2 cellular contexts compared by ENCODE assay signal in the genomic region with DNA sequence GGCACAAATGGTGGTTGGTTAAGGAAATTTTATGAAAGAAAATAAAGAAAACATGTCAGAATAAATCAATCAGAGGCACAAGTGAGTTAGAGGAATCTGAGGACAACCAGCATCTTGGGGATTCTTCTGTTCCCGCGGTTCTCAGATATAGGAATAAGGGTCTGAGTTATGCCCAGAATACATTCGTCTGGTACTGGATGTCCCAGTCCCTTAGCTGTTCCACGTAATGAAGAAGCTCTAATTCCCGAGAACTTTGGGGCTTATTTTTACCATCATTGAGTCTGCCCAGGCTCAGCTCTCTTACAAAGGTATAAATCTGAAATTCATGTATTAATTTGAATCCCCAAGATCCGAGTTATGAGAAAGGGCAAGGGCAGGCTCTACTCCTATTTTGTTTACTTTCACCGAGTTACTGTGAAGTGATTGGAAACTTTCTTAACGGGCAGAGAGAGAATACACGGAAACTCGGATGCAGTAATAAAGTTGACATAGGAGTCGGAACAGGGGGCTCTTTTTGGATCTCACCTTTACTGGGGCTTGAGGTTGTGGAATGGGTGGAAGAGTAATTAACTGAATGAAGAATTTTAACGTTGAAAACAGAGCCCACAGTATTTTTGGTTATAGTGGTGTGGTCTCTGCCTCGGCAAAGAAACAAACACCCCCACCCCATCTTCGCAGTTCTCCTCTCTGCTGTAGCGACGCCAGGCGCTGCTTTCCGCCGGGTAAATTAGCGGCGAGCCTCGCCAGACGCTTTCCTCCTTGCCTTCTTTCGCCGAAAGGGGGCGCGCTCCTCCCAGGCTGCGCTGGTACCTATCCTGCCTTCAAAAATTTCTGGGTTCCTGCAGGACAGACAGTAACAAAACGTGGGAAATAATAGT.
TF ChIP-seq lines count a peak whose summit lies in the region.

No MANE protein-coding gene starts in this region.

TF ChIP-seq in A549, 52 proteins besides CTCF, POLR2A, EP300 and RAD21:
- TF ChIP-seq SREBF2 (IDR thresholded peaks at IDR 0.05) (no peak), ZNF302 (CRISPR knock-in tag; IDR thresholded peaks at IDR 0.05) (no peak), FOSB (CRISPR knock-in tag; IDR thresholded peaks at IDR 0.05) (no peak), HEYL (CRISPR knock-in tag; IDR thresholded peaks at IDR 0.05) (no peak), TP53 (CRISPR knock-in tag; IDR thresholded peaks at IDR 0.05) (no peak), JUNB (IDR thresholded peaks at IDR 0.05) (no peak), CHD4 (IDR thresholded peaks at IDR 0.05; ENCODE audit: borderline replicate concordance) (no peak), BHLHE40 (IDR thresholded peaks at IDR 0.05; ENCODE audit: low read depth, low read length) (no peak), MAZ (IDR thresholded peaks at IDR 0.05; ENCODE audit: borderline replicate concordance, low read depth, low read length) (no peak), ESRRA (IDR thresholded peaks at IDR 0.05; ENCODE audit: borderline replicate concordance, low read length) (no peak), NFE2L2 (conservative IDR thresholded peaks at IDR 0.05; ENCODE audit: low read length) (no peak), CEBPB (IDR thresholded peaks at IDR 0.05) (no peak), NPAS2 (CRISPR knock-in tag; IDR thresholded peaks at IDR 0.05; ENCODE audit: borderline replicate concordance) (no peak), MYC (IDR thresholded peaks at IDR 0.05; ENCODE audit: borderline replicate concordance, low read length) (no peak), RFX5 (IDR thresholded peaks at IDR 0.05) (no peak), EHF (CRISPR knock-in tag; IDR thresholded peaks at IDR 0.05) (no peak), TFCP2L1 (CRISPR knock-in tag; IDR thresholded peaks at IDR 0.05) (no peak), FOXS1 (CRISPR knock-in tag; IDR thresholded peaks at IDR 0.05) (no peak)
- TF ChIP-seq, protein P1, sequence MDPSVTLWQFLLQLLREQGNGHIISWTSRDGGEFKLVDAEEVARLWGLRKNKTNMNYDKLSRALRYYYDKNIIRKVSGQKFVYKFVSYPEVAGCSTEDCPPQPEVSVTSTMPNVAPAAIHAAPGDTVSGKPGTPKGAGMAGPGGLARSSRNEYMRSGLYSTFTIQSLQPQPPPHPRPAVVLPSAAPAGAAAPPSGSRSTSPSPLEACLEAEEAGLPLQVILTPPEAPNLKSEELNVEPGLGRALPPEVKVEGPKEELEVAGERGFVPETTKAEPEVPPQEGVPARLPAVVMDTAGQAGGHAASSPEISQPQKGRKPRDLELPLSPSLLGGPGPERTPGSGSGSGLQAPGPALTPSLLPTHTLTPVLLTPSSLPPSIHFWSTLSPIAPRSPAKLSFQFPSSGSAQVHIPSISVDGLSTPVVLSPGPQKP (IDR thresholded peaks at IDR 0.05; ENCODE audit: low read depth, low read length): no peak
- TF ChIP-seq, protein P2, sequence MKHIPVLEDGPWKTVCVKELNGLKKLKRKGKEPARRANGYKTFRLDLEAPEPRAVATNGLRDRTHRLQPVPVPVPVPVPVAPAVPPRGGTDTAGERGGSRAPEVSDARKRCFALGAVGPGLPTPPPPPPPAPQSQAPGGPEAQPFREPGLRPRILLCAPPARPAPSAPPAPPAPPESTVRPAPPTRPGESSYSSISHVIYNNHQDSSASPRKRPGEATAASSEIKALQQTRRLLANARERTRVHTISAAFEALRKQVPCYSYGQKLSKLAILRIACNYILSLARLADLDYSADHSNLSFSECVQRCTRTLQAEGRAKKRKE (CRISPR knock-in tag; IDR thresholded peaks at IDR 0.05; ENCODE audit: low read depth): no peak
TF ChIP-seq in A549: peak in this region for 0.

TF ChIP-seq in H1, 55 proteins besides CTCF, POLR2A, EP300 and RAD21:
- TF ChIP-seq GTF2F1 (IDR thresholded peaks at IDR 0.05; ENCODE audit: borderline replicate concordance, low read depth, low read length) (no peak), BACH1 (IDR thresholded peaks at IDR 0.05; ENCODE audit: low read length) (no peak), SUZ12 (IDR thresholded peaks at IDR 0.05; ENCODE audit: low read length) (peak; percentile 64), CEBPB (IDR thresholded peaks at IDR 0.05; ENCODE audit: low read depth, low read length) (no peak), CREB1 (IDR thresholded peaks at IDR 0.05) (no peak), HDAC2 (IDR thresholded peaks at IDR 0.05; ENCODE audit: borderline replicate concordance in 1 of 2, low read depth in 2 of 2, low read length in 2 of 2) (no peak), CBX8 (IDR thresholded peaks at IDR 0.05; ENCODE audit: borderline replicate concordance, low read depth, low read length) (peak; percentile 14; the same call in 1 of the 2 replicates), RNF2 (IDR thresholded peaks at IDR 0.05; ENCODE audit: borderline replicate concordance, low read depth, low read length, missing control alignments, poor library complexity, severe bottlenecking) (peak; percentile 38), TAF1 (IDR thresholded peaks at IDR 0.05; ENCODE audit: low read depth, low read length) (no peak), TCF12 (IDR thresholded peaks at IDR 0.05; ENCODE audit: low read depth, low read length) (0 out of 2 replicates have a peak, but pooled peaks have one; percentile 36), SP2 (IDR thresholded peaks at IDR 0.05; ENCODE audit: low read length) (no peak), EZH2 (IDR thresholded peaks at IDR 0.05; ENCODE audit: low read depth, low read length, severe bottlenecking) (peak; percentile 81), RBBP5 (IDR thresholded peaks at IDR 0.05; ENCODE audit: borderline replicate concordance, low read depth, low read length) (no peak)
- TF ChIP-seq, protein P3, sequence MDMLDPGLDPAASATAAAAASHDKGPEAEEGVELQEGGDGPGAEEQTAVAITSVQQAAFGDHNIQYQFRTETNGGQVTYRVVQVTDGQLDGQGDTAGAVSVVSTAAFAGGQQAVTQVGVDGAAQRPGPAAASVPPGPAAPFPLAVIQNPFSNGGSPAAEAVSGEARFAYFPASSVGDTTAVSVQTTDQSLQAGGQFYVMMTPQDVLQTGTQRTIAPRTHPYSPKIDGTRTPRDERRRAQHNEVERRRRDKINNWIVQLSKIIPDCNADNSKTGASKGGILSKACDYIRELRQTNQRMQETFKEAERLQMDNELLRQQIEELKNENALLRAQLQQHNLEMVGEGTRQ (IDR thresholded peaks at IDR 0.05; ENCODE audit: low read length): no peak
- TF ChIP-seq, protein P4, sequence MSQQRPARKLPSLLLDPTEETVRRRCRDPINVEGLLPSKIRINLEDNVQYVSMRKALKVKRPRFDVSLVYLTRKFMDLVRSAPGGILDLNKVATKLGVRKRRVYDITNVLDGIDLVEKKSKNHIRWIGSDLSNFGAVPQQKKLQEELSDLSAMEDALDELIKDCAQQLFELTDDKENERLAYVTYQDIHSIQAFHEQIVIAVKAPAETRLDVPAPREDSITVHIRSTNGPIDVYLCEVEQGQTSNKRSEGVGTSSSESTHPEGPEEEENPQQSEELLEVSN (IDR thresholded peaks at IDR 0.05): no peak
- TF ChIP-seq, protein P5, sequence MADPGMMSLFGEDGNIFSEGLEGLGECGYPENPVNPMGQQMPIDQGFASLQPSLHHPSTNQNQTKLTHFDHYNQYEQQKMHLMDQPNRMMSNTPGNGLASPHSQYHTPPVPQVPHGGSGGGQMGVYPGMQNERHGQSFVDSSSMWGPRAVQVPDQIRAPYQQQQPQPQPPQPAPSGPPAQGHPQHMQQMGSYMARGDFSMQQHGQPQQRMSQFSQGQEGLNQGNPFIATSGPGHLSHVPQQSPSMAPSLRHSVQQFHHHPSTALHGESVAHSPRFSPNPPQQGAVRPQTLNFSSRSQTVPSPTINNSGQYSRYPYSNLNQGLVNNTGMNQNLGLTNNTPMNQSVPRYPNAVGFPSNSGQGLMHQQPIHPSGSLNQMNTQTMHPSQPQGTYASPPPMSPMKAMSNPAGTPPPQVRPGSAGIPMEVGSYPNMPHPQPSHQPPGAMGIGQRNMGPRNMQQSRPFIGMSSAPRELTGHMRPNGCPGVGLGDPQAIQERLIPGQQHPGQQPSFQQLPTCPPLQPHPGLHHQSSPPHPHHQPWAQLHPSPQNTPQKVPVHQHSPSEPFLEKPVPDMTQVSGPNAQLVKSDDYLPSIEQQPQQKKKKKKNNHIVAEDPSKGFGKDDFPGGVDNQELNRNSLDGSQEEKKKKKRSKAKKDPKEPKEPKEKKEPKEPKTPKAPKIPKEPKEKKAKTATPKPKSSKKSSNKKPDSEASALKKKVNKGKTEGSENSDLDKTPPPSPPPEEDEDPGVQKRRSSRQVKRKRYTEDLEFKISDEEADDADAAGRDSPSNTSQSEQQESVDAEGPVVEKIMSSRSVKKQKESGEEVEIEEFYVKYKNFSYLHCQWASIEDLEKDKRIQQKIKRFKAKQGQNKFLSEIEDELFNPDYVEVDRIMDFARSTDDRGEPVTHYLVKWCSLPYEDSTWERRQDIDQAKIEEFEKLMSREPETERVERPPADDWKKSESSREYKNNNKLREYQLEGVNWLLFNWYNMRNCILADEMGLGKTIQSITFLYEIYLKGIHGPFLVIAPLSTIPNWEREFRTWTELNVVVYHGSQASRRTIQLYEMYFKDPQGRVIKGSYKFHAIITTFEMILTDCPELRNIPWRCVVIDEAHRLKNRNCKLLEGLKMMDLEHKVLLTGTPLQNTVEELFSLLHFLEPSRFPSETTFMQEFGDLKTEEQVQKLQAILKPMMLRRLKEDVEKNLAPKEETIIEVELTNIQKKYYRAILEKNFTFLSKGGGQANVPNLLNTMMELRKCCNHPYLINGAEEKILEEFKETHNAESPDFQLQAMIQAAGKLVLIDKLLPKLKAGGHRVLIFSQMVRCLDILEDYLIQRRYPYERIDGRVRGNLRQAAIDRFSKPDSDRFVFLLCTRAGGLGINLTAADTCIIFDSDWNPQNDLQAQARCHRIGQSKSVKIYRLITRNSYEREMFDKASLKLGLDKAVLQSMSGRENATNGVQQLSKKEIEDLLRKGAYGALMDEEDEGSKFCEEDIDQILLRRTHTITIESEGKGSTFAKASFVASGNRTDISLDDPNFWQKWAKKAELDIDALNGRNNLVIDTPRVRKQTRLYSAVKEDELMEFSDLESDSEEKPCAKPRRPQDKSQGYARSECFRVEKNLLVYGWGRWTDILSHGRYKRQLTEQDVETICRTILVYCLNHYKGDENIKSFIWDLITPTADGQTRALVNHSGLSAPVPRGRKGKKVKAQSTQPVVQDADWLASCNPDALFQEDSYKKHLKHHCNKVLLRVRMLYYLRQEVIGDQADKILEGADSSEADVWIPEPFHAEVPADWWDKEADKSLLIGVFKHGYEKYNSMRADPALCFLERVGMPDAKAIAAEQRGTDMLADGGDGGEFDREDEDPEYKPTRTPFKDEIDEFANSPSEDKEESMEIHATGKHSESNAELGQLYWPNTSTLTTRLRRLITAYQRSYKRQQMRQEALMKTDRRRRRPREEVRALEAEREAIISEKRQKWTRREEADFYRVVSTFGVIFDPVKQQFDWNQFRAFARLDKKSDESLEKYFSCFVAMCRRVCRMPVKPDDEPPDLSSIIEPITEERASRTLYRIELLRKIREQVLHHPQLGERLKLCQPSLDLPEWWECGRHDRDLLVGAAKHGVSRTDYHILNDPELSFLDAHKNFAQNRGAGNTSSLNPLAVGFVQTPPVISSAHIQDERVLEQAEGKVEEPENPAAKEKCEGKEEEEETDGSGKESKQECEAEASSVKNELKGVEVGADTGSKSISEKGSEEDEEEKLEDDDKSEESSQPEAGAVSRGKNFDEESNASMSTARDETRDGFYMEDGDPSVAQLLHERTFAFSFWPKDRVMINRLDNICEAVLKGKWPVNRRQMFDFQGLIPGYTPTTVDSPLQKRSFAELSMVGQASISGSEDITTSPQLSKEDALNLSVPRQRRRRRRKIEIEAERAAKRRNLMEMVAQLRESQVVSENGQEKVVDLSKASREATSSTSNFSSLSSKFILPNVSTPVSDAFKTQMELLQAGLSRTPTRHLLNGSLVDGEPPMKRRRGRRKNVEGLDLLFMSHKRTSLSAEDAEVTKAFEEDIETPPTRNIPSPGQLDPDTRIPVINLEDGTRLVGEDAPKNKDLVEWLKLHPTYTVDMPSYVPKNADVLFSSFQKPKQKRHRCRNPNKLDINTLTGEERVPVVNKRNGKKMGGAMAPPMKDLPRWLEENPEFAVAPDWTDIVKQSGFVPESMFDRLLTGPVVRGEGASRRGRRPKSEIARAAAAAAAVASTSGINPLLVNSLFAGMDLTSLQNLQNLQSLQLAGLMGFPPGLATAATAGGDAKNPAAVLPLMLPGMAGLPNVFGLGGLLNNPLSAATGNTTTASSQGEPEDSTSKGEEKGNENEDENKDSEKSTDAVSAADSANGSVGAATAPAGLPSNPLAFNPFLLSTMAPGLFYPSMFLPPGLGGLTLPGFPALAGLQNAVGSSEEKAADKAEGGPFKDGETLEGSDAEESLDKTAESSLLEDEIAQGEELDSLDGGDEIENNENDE (IDR thresholded peaks at IDR 0.05; ENCODE audit: insufficient replicate concordance, low read length): no peak
